ENCODE assay signal across 12 cellular contexts in genomic region chr20:2217857-2218529, GRCh38.
DNase-seq lines count a peak whose midpoint lies in the region; ATAC-seq, FAIRE-seq and TF ChIP-seq lines count a peak whose summit lies in the region.
"Had no signal": no experiment of that assay in that cellular context is flagged by ENCODE, and none has a peak within 500 bp of the region (broad histone marks: within the 10 kb centered on the region; RNA-seq: fewer than 3 reads in every experiment).

No MANE protein-coding gene starts in this region.

- TF ChIP-seq EP300 in upper lobe of left lung (IDR thresholded peaks at IDR 0.05): no peak
- TF ChIP-seq EP300 in esophagus muscularis mucosa (IDR thresholded peaks at IDR 0.05): no peak

- intact Hi-C loops in natural killer cell (cut with micrococcal nuclease): no loop called here
- intact Hi-C loops in esophagus muscularis mucosa (cut with DNase I): no loop called here

- H4K8ac ChIP-seq in mesendoderm (ENCODE audit: low read depth, low read length): no peak overlapping the region

- H3K36me3 ChIP-seq in upper lobe of left lung: no peaks in the 10 kb centered on the region
- H3K36me3 ChIP-seq in esophagus muscularis mucosa: no peaks in the 10 kb centered on the region
- H3K36me3 ChIP-seq in mesendoderm (ENCODE audit: control insufficient read depth, insufficient read depth, low read length): no peaks in the 10 kb centered on the region

- WGBS in upper lobe of left lung, 2 donors: 58 to 60% methylated on average over 6 of the region's 6 CpGs
- WGBS in esophagus muscularis mucosa: 73% methylated on average over 6 of the region's 6 CpGs
- no CpG with 5 or more reads among the region's 6 CpGs for WGBS in mesendoderm (ENCODE audit: extremely low coverage, insufficient coverage, low lambda C conversion rate)

- H3K79me1 ChIP-seq in mesendoderm (ENCODE audit: low read length): no peaks in the 10 kb centered on the region

- peak in 2 of 3 donors; percentile 24 for ATAC-seq in natural killer cell
- no peak for ATAC-seq in natural killer cell treated with Interleukin-12 subunit alpha and Interleukin-12 subunit beta and Interleukin-15 and Interleukin-18, amount 100 ng/mL, for 72 hours
- ATAC-seq in upper lobe of left lung (ENCODE audit: low FRiP score in 2 of 2): peak; percentile 43 to 86

- no peak for FAIRE-seq in HTR-8/SVneo (lab: Jason Lieb, UNC)

- DNase-seq in natural killer cell (no peak), SKM-1 (lab: John Stamatoyannopoulos, UW; ENCODE audit: unreplicated experiment) (peak; percentile 15), globus pallidus (ENCODE audit: low spot score) (peak; percentile 29), upper lobe of left lung (peak in 1 of 2 donors; percentile 68), esophagus muscularis mucosa (ENCODE audit: extremely low spot score) (no peak), HTR-8/SVneo (ENCODE audit: insufficient read length, low spot score) (no peak), mesendoderm (no peak)
- no peak for DNase-seq in natural killer cell treated with Interleukin-12 subunit alpha and Interleukin-12 subunit beta and Interleukin-15 and Interleukin-18, amount 100 ng/mL, for 72 hours (ENCODE audit: low spot score)
- DNase-seq: activated naive CD8-positive, alpha-beta T cell treated with anti-CD3 and anti-CD28 coated beads, Interleukin-2, amount 10 ng/mL, durations not matched to agents 7 days and 5 days; NCI-H774 had no signal

- TF ChIP-seq POLR2A in upper lobe of left lung (IDR thresholded peaks at IDR 0.05): no peak
- TF ChIP-seq POLR2A in esophagus muscularis mucosa (IDR thresholded peaks at IDR 0.05; ENCODE audit: low read depth): no peak

- H3K23ac ChIP-seq in mesendoderm (ENCODE audit: low read length): no peak overlapping the region

- H3K4me3 ChIP-seq in upper lobe of left lung: no peak overlapping the region
- H3K4me3 ChIP-seq in esophagus muscularis mucosa: no peak overlapping the region
- no peak overlapping the region for H3K4me3 ChIP-seq in mesendoderm (ENCODE audit: low read length)
- H3K4me3 ChIP-seq: skin epidermis had no signal

- H3K4me1 Mint-ChIP-seq in natural killer cell: no peaks in the 10 kb centered on the region
- no peaks in the 10 kb centered on the region for H3K4me1 Mint-ChIP-seq in natural killer cell treated with Interleukin-12 subunit alpha and Interleukin-12 subunit beta and Interleukin-15 and Interleukin-18, amount 100 ng/mL, for 72 hours (ENCODE audit: low read depth in 2 of 2)

- no peak overlapping the region for H2BK5ac ChIP-seq in mesendoderm (ENCODE audit: low read length)

- peaks cover 0 to 2% (median 0%) of the 10 kb centered on the region in 4 donors for H3K9me3 ChIP-seq in upper lobe of left lung
- H3K9me3 ChIP-seq in esophagus muscularis mucosa: peaks cover 0 to 8% (median 2%) of the 10 kb centered on the region in 4 donors

- TF ChIP-seq CTCF in natural killer cell (IDR thresholded peaks at IDR 0.05): no peak
- no peak for TF ChIP-seq CTCF in upper lobe of left lung (IDR thresholded peaks at IDR 0.05)
- no peak for TF ChIP-seq CTCF in esophagus muscularis mucosa (IDR thresholded peaks at IDR 0.05)

- no peaks in the 10 kb centered on the region for H3K4me1 ChIP-seq in upper lobe of left lung
- no peaks in the 10 kb centered on the region for H3K4me1 ChIP-seq in esophagus muscularis mucosa
- no peaks in the 10 kb centered on the region for H3K4me1 ChIP-seq in mesendoderm (ENCODE audit: control insufficient read depth, low read depth, low read length)

- no peak overlapping the region for H3K9ac ChIP-seq in mesendoderm (ENCODE audit: low read length)
- H3K9ac ChIP-seq: KMS-11 had no signal

- no peak overlapping the region for H3K4me3 Mint-ChIP-seq in natural killer cell
- H3K4me3 Mint-ChIP-seq in natural killer cell treated with Interleukin-12 subunit alpha and Interleukin-12 subunit beta and Interleukin-15 and Interleukin-18, amount 100 ng/mL, for 72 hours: no peak overlapping the region
- H3K4me3 Mint-ChIP-seq: activated naive CD8-positive, alpha-beta T cell treated with anti-CD3 and anti-CD28 coated beads, Interleukin-2, amount 10 ng/mL, durations not matched to agents 7 days and 5 days had no signal

- H3K18ac ChIP-seq in mesendoderm (ENCODE audit: low read length): no peak overlapping the region

- peaks cover 15 to 26% of the 10 kb centered on the region in 2 donors for H3K27me3 Mint-ChIP-seq in natural killer cell (ENCODE audit: low read depth in 2 of 2)
- H3K27me3 Mint-ChIP-seq in natural killer cell treated with Interleukin-12 subunit alpha and Interleukin-12 subunit beta and Interleukin-15 and Interleukin-18, amount 100 ng/mL, for 72 hours: peaks cover 25 to 42% of the 10 kb centered on the region in 2 donors

- no peaks in the 10 kb centered on the region for H3K27me3 ChIP-seq in upper lobe of left lung
- H3K27me3 ChIP-seq in esophagus muscularis mucosa: peaks cover 0 to 9% (median 0%) of the 10 kb centered on the region in 4 donors
- H3K27me3 ChIP-seq in mesendoderm (ENCODE audit: insufficient read depth, low read length, poor library complexity): no peaks in the 10 kb centered on the region

- no peak overlapping the region for H3K27ac Mint-ChIP-seq in natural killer cell
- H3K27ac Mint-ChIP-seq in natural killer cell treated with Interleukin-12 subunit alpha and Interleukin-12 subunit beta and Interleukin-15 and Interleukin-18, amount 100 ng/mL, for 72 hours: no peak overlapping the region
- H3K27ac Mint-ChIP-seq: activated naive CD8-positive, alpha-beta T cell treated with anti-CD3 and anti-CD28 coated beads, Interleukin-2, amount 10 ng/mL, durations not matched to agents 7 days and 5 days had no signal

- H2BK120ac ChIP-seq in mesendoderm (ENCODE audit: low read depth, low read length): no peak overlapping the region

- no peak overlapping the region for H3K56ac ChIP-seq in mesendoderm (ENCODE audit: low read length)

- no peaks in the 10 kb centered on the region for H3K79me2 ChIP-seq in mesendoderm (ENCODE audit: control insufficient read depth, insufficient read depth, low read length)

- H3K4ac ChIP-seq in mesendoderm (ENCODE audit: low read depth, low read length): no peak overlapping the region

- H2BK15ac ChIP-seq in mesendoderm (replicated peaks; ENCODE audit: low read depth): no peak overlapping the region

- H3K4me2 ChIP-seq in mesendoderm (ENCODE audit: low read length): no peak overlapping the region
- H3K4me2 ChIP-seq: KMS-11 had no signal

- H2AK5ac ChIP-seq in mesendoderm (ENCODE audit: low read length): no peak overlapping the region

- H3K27ac ChIP-seq in upper lobe of left lung: peak overlapping the region in 3 of 4 donors; percentile 30 to 57 (median 53)
- no peak overlapping the region for H3K27ac ChIP-seq in esophagus muscularis mucosa (replicated peaks in 1 of 4)
- H3K27ac ChIP-seq in mesendoderm (ENCODE audit: low read depth, low read length): no peak overlapping the region
- H3K27ac ChIP-seq: KMS-11 had no signal

- peaks cover 6% of the 10 kb centered on the region for H3K36me3 Mint-ChIP-seq in natural killer cell
- H3K36me3 Mint-ChIP-seq in natural killer cell treated with Interleukin-12 subunit alpha and Interleukin-12 subunit beta and Interleukin-15 and Interleukin-18, amount 100 ng/mL, for 72 hours: peaks cover 4% of the 10 kb centered on the region

- H3K9me3 Mint-ChIP-seq in natural killer cell: no peaks in the 10 kb centered on the region
- H3K9me3 Mint-ChIP-seq in natural killer cell treated with Interleukin-12 subunit alpha and Interleukin-12 subunit beta and Interleukin-15 and Interleukin-18, amount 100 ng/mL, for 72 hours: no peaks in the 10 kb centered on the region
- H3K9me3 Mint-ChIP-seq: activated naive CD8-positive, alpha-beta T cell treated with anti-CD3 and anti-CD28 coated beads, Interleukin-2, amount 10 ng/mL, durations not matched to agents 7 days and 5 days had no signal

- no peak overlapping the region for H4K5ac ChIP-seq in mesendoderm (ENCODE audit: low read length)

Comparison
In these comparisons a context has a peak if more than half of its experiments do, and no peak if none do; other contexts are left out.
1. ATAC-seq: peak in natural killer cell (2 of 3) and upper lobe of left lung (2 of 2); none in natural killer cell treated with Interleukin-12 subunit alpha and Interleukin-12 subunit beta and Interleukin-15 and Interleukin-18, amount 100 ng/mL, for 72 hours (0 of 2).
2. DNase-seq: peak in SKM-1 (single experiment) and globus pallidus (single experiment); none in natural killer cell (single experiment), natural killer cell treated with Interleukin-12 subunit alpha and Interleukin-12 subunit beta and Interleukin-15 and Interleukin-18, amount 100 ng/mL, for 72 hours (single experiment), esophagus muscularis mucosa (single experiment), HTR-8/SVneo (single experiment) and mesendoderm (single experiment).
3. H3K27ac ChIP-seq: peak in upper lobe of left lung (3 of 4); none in esophagus muscularis mucosa (0 of 4) and mesendoderm (single experiment).